ENCODE assay signal across 8 cellular contexts in the genomic region with DNA sequence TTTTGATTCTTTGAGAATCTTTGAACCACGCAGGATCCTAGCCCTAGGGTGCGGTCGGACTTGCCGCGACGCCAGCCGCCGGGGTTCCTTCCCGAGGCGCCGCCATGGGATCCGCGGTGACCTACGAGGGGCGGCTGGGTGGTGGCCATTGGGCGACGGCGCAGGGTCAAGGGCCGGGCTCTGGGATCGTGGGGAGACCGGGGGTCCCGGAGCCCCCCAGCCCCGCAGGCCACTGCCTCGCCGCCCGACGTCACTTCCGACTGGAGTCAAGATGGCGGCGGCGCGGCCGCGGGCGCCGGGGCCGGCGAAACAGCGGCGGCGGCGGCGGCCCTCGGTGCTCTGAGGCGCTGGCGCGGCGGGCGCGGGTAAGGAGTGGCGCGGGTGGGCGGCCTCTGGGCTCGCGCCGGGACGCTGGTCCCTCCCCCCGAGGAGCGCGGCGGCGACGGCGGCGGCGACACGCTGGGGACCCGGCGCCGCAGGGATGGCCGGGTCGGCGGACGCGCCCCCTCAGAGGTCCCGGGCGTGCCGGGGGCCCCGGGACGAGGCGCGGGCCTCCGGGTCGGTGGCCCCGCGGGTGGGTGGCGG. TPM values are rescaled to one million over a fixed set of nuclear protein-coding genes. Genes with fewer than 3 reads are reported as not detected.
DNase-seq lines count a peak whose midpoint lies in the region; ATAC-seq and TF ChIP-seq lines count a peak whose summit lies in the region.

A gene with protein sequence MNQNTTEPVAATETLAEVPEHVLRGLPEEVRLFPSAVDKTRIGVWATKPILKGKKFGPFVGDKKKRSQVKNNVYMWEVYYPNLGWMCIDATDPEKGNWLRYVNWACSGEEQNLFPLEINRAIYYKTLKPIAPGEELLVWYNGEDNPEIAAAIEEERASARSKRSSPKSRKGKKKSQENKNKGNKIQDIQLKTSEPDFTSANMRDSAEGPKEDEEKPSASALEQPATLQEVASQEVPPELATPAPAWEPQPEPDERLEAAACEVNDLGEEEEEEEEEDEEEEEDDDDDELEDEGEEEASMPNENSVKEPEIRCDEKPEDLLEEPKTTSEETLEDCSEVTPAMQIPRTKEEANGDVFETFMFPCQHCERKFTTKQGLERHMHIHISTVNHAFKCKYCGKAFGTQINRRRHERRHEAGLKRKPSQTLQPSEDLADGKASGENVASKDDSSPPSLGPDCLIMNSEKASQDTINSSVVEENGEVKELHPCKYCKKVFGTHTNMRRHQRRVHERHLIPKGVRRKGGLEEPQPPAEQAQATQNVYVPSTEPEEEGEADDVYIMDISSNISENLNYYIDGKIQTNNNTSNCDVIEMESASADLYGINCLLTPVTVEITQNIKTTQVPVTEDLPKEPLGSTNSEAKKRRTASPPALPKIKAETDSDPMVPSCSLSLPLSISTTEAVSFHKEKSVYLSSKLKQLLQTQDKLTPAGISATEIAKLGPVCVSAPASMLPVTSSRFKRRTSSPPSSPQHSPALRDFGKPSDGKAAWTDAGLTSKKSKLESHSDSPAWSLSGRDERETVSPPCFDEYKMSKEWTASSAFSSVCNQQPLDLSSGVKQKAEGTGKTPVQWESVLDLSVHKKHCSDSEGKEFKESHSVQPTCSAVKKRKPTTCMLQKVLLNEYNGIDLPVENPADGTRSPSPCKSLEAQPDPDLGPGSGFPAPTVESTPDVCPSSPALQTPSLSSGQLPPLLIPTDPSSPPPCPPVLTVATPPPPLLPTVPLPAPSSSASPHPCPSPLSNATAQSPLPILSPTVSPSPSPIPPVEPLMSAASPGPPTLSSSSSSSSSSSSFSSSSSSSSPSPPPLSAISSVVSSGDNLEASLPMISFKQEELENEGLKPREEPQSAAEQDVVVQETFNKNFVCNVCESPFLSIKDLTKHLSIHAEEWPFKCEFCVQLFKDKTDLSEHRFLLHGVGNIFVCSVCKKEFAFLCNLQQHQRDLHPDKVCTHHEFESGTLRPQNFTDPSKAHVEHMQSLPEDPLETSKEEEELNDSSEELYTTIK (N-terminal part only) (plus strand): TSS at position 253 of the 585 bp plus-strand sequence. CDS start 15,418 bp downstream, outside the sequence.

- CTCF ChIA-PET in Calu3 (lab: Charles Lee) = no interaction called here

- ATAC-seq in GM21381 (IDR thresholded peaks at IDR 0.05; ENCODE audit: unreplicated experiment) (peak; percentile 43), left lobe of liver (peak; percentile 43), GM18858 (IDR thresholded peaks at IDR 0.05; ENCODE audit: unreplicated experiment) (no peak)

- H3K27me3 Mint-ChIP-seq in Calu3 (ENCODE audit: unreplicated experiment) = no peaks in the 10 kb centered on the region

- peaks cover 7% of the 10 kb centered on the region for H3K4me1 Mint-ChIP-seq in Calu3 (ENCODE audit: low read depth, unreplicated experiment)

- no peak for TF ChIP-seq CTCF in Calu3 (IDR thresholded peaks at IDR 0.05; ENCODE audit: unreplicated experiment)
- TF ChIP-seq CTCF in LNCaP clone FGC (IDR thresholded peaks at IDR 0.05; ENCODE audit: control insufficient read depth, extremely low read depth, insufficient read depth) = no peak

- peak; percentile 42 for DNase-seq in Calu3
- DNase-seq in LNCaP clone FGC (ENCODE audit: low read depth) = no peak
- DNase-seq in activated CD4-positive, alpha-beta T cell treated with anti-CD3 and anti-CD28 coated beads for 24 hours (ENCODE audit: low read depth in 2 of 2) = peak; percentile 38 to 41
- peak; percentile 52 for DNase-seq in left lobe of liver (ENCODE audit: low spot score)
- DNase-seq in stimulated activated CD4-positive, alpha-beta T cell treated with anti-CD3 and anti-CD28 coated beads, Interleukin-4, amount 100 ng/mL, for 1 hour = peak; percentile 68

- peaks cover 7% of the 10 kb centered on the region for H3K9me3 Mint-ChIP-seq in Calu3 (ENCODE audit: low read depth, unreplicated experiment)

- peak within 1 kb of the TSS; percentile 82 for H3K27ac ChIP-seq in cingulate gyrus (ENCODE audit: low read depth, low read length)

- intact Hi-C loops in Calu3 (cut with micrococcal nuclease; ENCODE audit: unreplicated experiment) = loop anchor here (5.0 to 10.0 kb wide), 2 partner anchors 52 to 125 kb away; no protein-coding TSS in a partner anchor

- H3K36me3 Mint-ChIP-seq in Calu3 (ENCODE audit: insufficient read depth, unreplicated experiment) = peaks cover 17% of the 10 kb centered on the region

- H3K4me3 Mint-ChIP-seq in Calu3 (ENCODE audit: low read depth, unreplicated experiment) = peak within 1 kb of the TSS; percentile 67

- no TSS peak for BruUV-seq in Calu3 (replicated peaks; lab: Mats Ljungman, UMichigan)

- peak within 1 kb of the TSS; percentile 68 for H3K4me3 ChIP-seq in LNCaP clone FGC (ENCODE audit: low read depth, low read length)

- peak within 1 kb of the TSS; percentile 87 for H3K27ac Mint-ChIP-seq in Calu3 (ENCODE audit: unreplicated experiment)

RNA-seq across cellular contexts. Expression of the gene that starts here (rescaled TPM):
- total RNA-seq in Calu3 (2022) (26.9 and 29.9 TPM in 2 replicates), left lobe of liver (11.7 TPM)
